In genomic region chr10:131778385-131778784, GRCh38 we compare ENCODE assay signal across 26 cellular contexts.
"Had no signal": no experiment of that assay in that cellular context is flagged by ENCODE, and none has a peak within 500 bp of the region (broad histone marks: within the 10 kb centered on the region; RNA-seq: fewer than 3 reads in every experiment).

No MANE protein-coding gene starts in this region.

- H3K4me3 ChIP-seq: K562, Peyer's patch, SJSA1 had no signal

- H3K36me3 Mint-ChIP-seq: activated naive CD8-positive, alpha-beta T cell had no signal

- H3K27ac ChIP-seq: Peyer's patch, RWPE1, SJSA1 had no signal

- DNase-seq: activated CD4-positive, alpha-beta T cell treated with anti-CD3 and anti-CD28 coated beads for 48 hours; activated CD4-positive, alpha-beta T cell treated with anti-CD3 and anti-CD28 coated beads, Interleukin-2, amount 50 U/mL, for 4 hours; activated CD4-positive, CD25-positive, alpha-beta regulatory T cell treated with anti-CD3 and anti-CD28 coated beads, Interleukin-2, amount 50 U/mL, for 72 hours; activated CD8-positive, alpha-beta T cell treated with anti-CD3 and anti-CD28 coated beads, Interleukin-2, amount 10 ng/mL, durations not matched to agents 7 days and 5 days; activated naive CD4-positive, alpha-beta T cell treated with Interleukin-2 at 50 U/mL for 16 hours; activated T-cell treated with anti-CD3 and anti-CD28 coated beads, Interleukin-2, amount 50 U/mL, for 72 hours; anterior cingulate cortex; Karpas-422; MM.1S; NCI-H1105; NCI-H1436; NCI-H187; NCI-H2081; NCI-H510A treated with DMSO at 0.1 percent for 48 hours; NCI-H69; NK-92 treated with Interleukin-12 subunit alpha and Interleukin-12 subunit beta, amount 100 ng/mL, for 24 hours; Peyer's patch; Right ventricle myocardium superior; SW 1271; T-helper 9 cell had no signal

- H3K4me1 Mint-ChIP-seq: WTC11 had no signal

- H3K4me1 ChIP-seq: Peyer's patch, SJSA1 had no signal

- H3K36me3 ChIP-seq: Peyer's patch, SJSA1 had no signal

- H3K27me3 ChIP-seq: Peyer's patch, SJSA1 had no signal

- H3K27ac Mint-ChIP-seq: activated naive CD8-positive, alpha-beta T cell; activated T-cell treated with anti-CD3 and anti-CD28 coated beads, Interleukin-2, amount 50 U/mL, for 72 hours; T-helper 1 cell treated with Interleukin-12 subunit alpha and Interleukin-12 subunit beta and Interleukin-4 antibody, amounts not matched to agents 30 μg/mL and 1 μg/mL, for 36 hours; WTC11 had no signal

- H3K4me3 Mint-ChIP-seq: activated CD8-positive, alpha-beta T cell treated with anti-CD3 and anti-CD28 coated beads, Interleukin-2, amount 10 ng/mL, durations not matched to agents 7 days and 5 days; activated naive CD8-positive, alpha-beta T cell; activated T-cell treated with anti-CD3 and anti-CD28 coated beads, Interleukin-2, amount 50 U/mL, for 72 hours; T-helper 1 cell treated with Interleukin-12 subunit alpha and Interleukin-12 subunit beta and Interleukin-4 antibody, amounts not matched to agents 30 μg/mL and 1 μg/mL, for 36 hours; WTC11 had no signal
